8 cellular contexts compared by ENCODE assay signal in genomic region chr16:89686520-89687091, GRCh38. TPM values are rescaled to one million over a fixed set of nuclear protein-coding genes. Genes with fewer than 3 reads are reported as not detected.
DNase-seq lines count a peak whose midpoint lies in the region; FAIRE-seq and TF ChIP-seq lines count a peak whose summit lies in the region.

Gene CDK10, plus strand, starts transcription at chr16:89686689. Its CDS starts 22 bp downstream, at chr16:89686711.

- TF ChIP-seq POLR2A in H54 (IDR thresholded peaks at IDR 0.05; ENCODE audit: low read depth, low read length) = peak; percentile 84

- intact Hi-C loops in activated naive CD4-positive, alpha-beta T cell treated with anti-CD3 and anti-CD28 coated beads for 36 hours (cut with micrococcal nuclease) = loop anchor here (1.0 to 2.0 kb wide), 2 partner anchors 15 to 28 kb away; partner anchors contain the start of gene SPATA2L

- no peaks in the 10 kb centered on the region for H3K27me3 Mint-ChIP-seq in activated naive CD4-positive, alpha-beta T cell treated with anti-CD3 and anti-CD28 coated beads for 36 hours (ENCODE audit: low read depth)

- peaks cover 18% of the 10 kb centered on the region for H3K36me3 Mint-ChIP-seq in activated naive CD4-positive, alpha-beta T cell treated with anti-CD3 and anti-CD28 coated beads for 36 hours (ENCODE audit: low read depth)

- peaks cover 12% of the 10 kb centered on the region in 2 experiments for H3K4me1 ChIP-seq in neutrophil (ENCODE audit: control insufficient read depth in 1 of 2, insufficient read depth in 1 of 2, low read depth in 1 of 2, low read length in 1 of 2)

- DNase-seq in ELR (ENCODE audit: low read depth) (peak; percentile 94), H54 (ENCODE audit: insufficient read length, low spot score) (peak; percentile 96), M059J (ENCODE audit: low read depth) (peak; percentile 87), SK-N-DZ (ENCODE audit: low spot score) (peak; percentile 93), frontal cortex (ENCODE audit: low spot score in 2 of 2) (peak; percentile 96 to 97), substantia nigra (lab: John Stamatoyannopoulos, UW) (peak in 48 of 49 donors; percentile 37 to 94 (median 81))
- DNase-seq in activated naive CD4-positive, alpha-beta T cell treated with anti-CD3 and anti-CD28 coated beads for 36 hours = peak; percentile 86

- peak within 1 kb of the TSS; percentile 89 for H3K27ac Mint-ChIP-seq in activated naive CD4-positive, alpha-beta T cell treated with anti-CD3 and anti-CD28 coated beads for 36 hours

- no peaks in the 10 kb centered on the region for H3K27me3 ChIP-seq in neutrophil

- CTCF ChIA-PET in activated naive CD4-positive, alpha-beta T cell treated with anti-CD3 and anti-CD28 coated beads for 36 hours (lab: Charles Lee) = interaction anchor here (0.7 to 1.4 kb wide), 4 partner anchors 13 to 111 kb away, joined by 3 to 5 read pairs (median 4); partner anchors contain the start of genes CPNE7 and SPATA2L

- no peaks in the 10 kb centered on the region for H3K9me3 ChIP-seq in neutrophil

- H3K36me3 ChIP-seq in neutrophil = peaks cover 3% of the 10 kb centered on the region

- H3K27ac ChIP-seq in neutrophil (peak within 1 kb of the TSS; percentile 64), substantia nigra (ENCODE audit: low read depth, low read length, poor library complexity, severe bottlenecking) (peak within 1 kb of the TSS; percentile 86)

- peak; percentile 5 for TF ChIP-seq CTCF in neutrophil (IDR thresholded peaks at IDR 0.05)

- peak within 1 kb of the TSS; percentile 92 for H3K4me3 Mint-ChIP-seq in activated naive CD4-positive, alpha-beta T cell treated with anti-CD3 and anti-CD28 coated beads for 36 hours

- peaks cover 15% of the 10 kb centered on the region for H3K4me1 Mint-ChIP-seq in activated naive CD4-positive, alpha-beta T cell treated with anti-CD3 and anti-CD28 coated beads for 36 hours (ENCODE audit: low read depth)

- H3K4me3 ChIP-seq in neutrophil (ENCODE audit: low read depth in 1 of 2, low read length in 1 of 2) = peak within 1 kb of the TSS; percentile 92 to 99

- FAIRE-seq in H54 (lab: Jason Lieb, UNC) (no peak), frontal cortex (lab: Jason Lieb, UNC) (no peak)

- no peaks in the 10 kb centered on the region for H3K9me3 Mint-ChIP-seq in activated naive CD4-positive, alpha-beta T cell treated with anti-CD3 and anti-CD28 coated beads for 36 hours

RNA-seq across cellular contexts. Expression of gene CDK10, which starts in this region (rescaled TPM):
- total RNA-seq in M059J (2014; rRNA removed; shearing (Covaris generic)) = 11.6 and 19.6 TPM in 2 replicates
- 101 and 107 TPM in 2 replicates for polyA plus RNA-seq in SK-N-DZ (2014; cell fraction: cytosol; rRNA removed)
- polyA plus RNA-seq in SK-N-DZ (2014; cell fraction: nucleus; rRNA removed) = 895 and 969 TPM in 2 replicates
- total RNA-seq in activated naive CD4-positive, alpha-beta T cell treated with anti-CD3 and anti-CD28 coated beads for 36 hours = 100 to 1,000 TPM; 128 to 158 TPM
- 30.6 TPM for total RNA-seq in frontal cortex

Comparison
In these comparisons a context has a peak if more than half of its experiments do, and no peak if none do; other contexts are left out.
1. Peak in every context shown above with its lines: DNase-seq, H3K4me3 ChIP-seq and H3K27ac ChIP-seq.